Comparison of ENCODE assay signal across 8 cellular contexts in genomic region chr2:176002684-176003225, GRCh38. TPM values are rescaled to one million over a fixed set of nuclear protein-coding genes. Genes with fewer than 3 reads are reported as not detected.
DNase-seq lines count a peak whose midpoint lies in the region; ATAC-seq, FAIRE-seq and TF ChIP-seq lines count a peak whose summit lies in the region.

No MANE protein-coding gene starts in this region.

- H3K4me3 Mint-ChIP-seq in activated T-helper 17 cell treated with anti-CD3 and anti-CD28 coated beads, Interleukin-2, amount 50 U/mL, for 72 hours, result peak overlapping the region; percentile 99

- WGBS in prostate gland, result 12% methylated on average over 14 of the region's 14 CpGs

- H3K9me3 ChIP-seq in KOPT-K1 (ENCODE audit: insufficient read depth, low read length, poor library complexity, severe bottlenecking) (no peaks in the 10 kb centered on the region), cardiac muscle cell (ENCODE audit: low read depth) (no peaks in the 10 kb centered on the region), prostate gland (no peaks in the 10 kb centered on the region)

- no peaks in the 10 kb centered on the region for H3K27me3 Mint-ChIP-seq in activated T-helper 17 cell treated with anti-CD3 and anti-CD28 coated beads, Interleukin-2, amount 50 U/mL, for 72 hours

- no peaks in the 10 kb centered on the region for H3K4me1 Mint-ChIP-seq in activated T-helper 17 cell treated with anti-CD3 and anti-CD28 coated beads, Interleukin-2, amount 50 U/mL, for 72 hours

- ATAC-seq in activated T-helper 17 cell treated with anti-CD3 and anti-CD28 coated beads, Interleukin-2, amount 50 U/mL, for 72 hours (replicated peaks), result peak; percentile 26
- no peak for ATAC-seq in GM18519 (IDR thresholded peaks at IDR 0.05; ENCODE audit: low FRiP score, unreplicated experiment)

- TF ChIP-seq POLR2A in GM12892 (IDR thresholded peaks at IDR 0.05; ENCODE audit: low read depth, low read length), result no peak
- no peak for TF ChIP-seq POLR2A in prostate gland (IDR thresholded peaks at IDR 0.05)

- H3K27ac ChIP-seq in KOPT-K1 (ENCODE audit: low read depth, low read length, poor library complexity, severe bottlenecking), result peak overlapping the region; percentile 78
- peak overlapping the region; percentile 89 for H3K27ac ChIP-seq in cardiac muscle cell
- H3K27ac ChIP-seq in prostate gland, result peak overlapping the region; percentile 73 to 82

- H3K27me3 ChIP-seq in cardiac muscle cell (no peaks in the 10 kb centered on the region), prostate gland (replicated peaks; ENCODE audit: insufficient read depth) (no peaks in the 10 kb centered on the region)

- H3K36me3 ChIP-seq in KOPT-K1 (ENCODE audit: insufficient read depth, low read length), result no peaks in the 10 kb centered on the region
- no peaks in the 10 kb centered on the region for H3K36me3 ChIP-seq in cardiac muscle cell
- H3K36me3 ChIP-seq in prostate gland, result no peaks in the 10 kb centered on the region

- H3K4me3 ChIP-seq in cardiac muscle cell (peak overlapping the region; percentile 84), prostate gland (peak overlapping the region; percentile 55 to 74)

- H3K4me1 ChIP-seq in cardiac muscle cell (ENCODE audit: low read depth) (peaks cover 31% of the 10 kb centered on the region), prostate gland (replicated peaks) (peaks cover 8% of the 10 kb centered on the region)

- H3K9me3 Mint-ChIP-seq in activated T-helper 17 cell treated with anti-CD3 and anti-CD28 coated beads, Interleukin-2, amount 50 U/mL, for 72 hours, result no peaks in the 10 kb centered on the region

- FAIRE-seq in GM12892 (lab: Jason Lieb, UNC), result peak; percentile 14

- peak overlapping the region; percentile 91 for H3K27ac Mint-ChIP-seq in activated T-helper 17 cell treated with anti-CD3 and anti-CD28 coated beads, Interleukin-2, amount 50 U/mL, for 72 hours

- TF ChIP-seq CTCF in cardiac muscle cell (IDR thresholded peaks at IDR 0.05; ENCODE audit: low read depth, low read length), result no peak
- TF ChIP-seq CTCF in prostate gland (IDR thresholded peaks at IDR 0.05), result no peak

- peak; percentile 23 for DNase-seq in ACHN
- peak; percentile 8 for DNase-seq in GM12892 (ENCODE audit: insufficient read length)
- peak in 1 of 2 donors; percentile 48 for DNase-seq in cardiac muscle cell (ENCODE audit: low read depth in 1 of 2, low spot score in 1 of 2)
- DNase-seq in prostate gland (ENCODE audit: low spot score), result peak; percentile 20
- DNase-seq in HCEC 1CT, result no peak

- in situ Hi-C loops in ACHN (cut with HindIII; ENCODE audit: low pct_ligation_motif_present, low pct_unique_long_range_greater_than_20kb, low sequenced_read_pairs), result no loop called here

- intact Hi-C loops in prostate gland (cut with DNase I), result loop anchor here (5.0 kb wide), 1 partner anchor 75 kb away; no protein-coding TSS in a partner anchor

- no peaks in the 10 kb centered on the region for H3K36me3 Mint-ChIP-seq in activated T-helper 17 cell treated with anti-CD3 and anti-CD28 coated beads, Interleukin-2, amount 50 U/mL, for 72 hours (ENCODE audit: low read depth)

RNA-seq across cellular contexts. Expression of gene LNPK, which starts 0.7 kb away (rescaled TPM):
- 22.0 TPM for polyA plus RNA-seq in GM12892 (2012; ENCODE audit: missing spikeins)
- 10 to 100 TPM; 30.1 to 35.2 TPM for total RNA-seq in activated T-helper 17 cell treated with anti-CD3 and anti-CD28 coated beads, Interleukin-2, amount 50 U/mL, for 72 hours
- 34.5 and 37.7 TPM in 2 replicates for total RNA-seq in cardiac muscle cell
- 35.0 and 41.9 TPM in 2 replicates for polyA plus RNA-seq in cardiac muscle cell
- 10 to 100 TPM; 19.7 to 21.9 TPM for total RNA-seq in prostate gland
